Comparison of ENCODE assay signal across 36 cellular contexts in genomic region chr13:57601536-57601935, GRCh38. TPM values are rescaled to one million over a fixed set of nuclear protein-coding genes. Genes with fewer than 3 reads are reported as not detected.
"Had no signal": no experiment of that assay in that cellular context is flagged by ENCODE, and none has a peak within 500 bp of the region (broad histone marks: within the 10 kb centered on the region; RNA-seq: fewer than 3 reads in every experiment).

No MANE protein-coding gene starts in this region.

- H2AFZ ChIP-seq: PC-9 had no signal

- DNase-seq: activated CD4-positive, alpha-beta memory T cell treated with anti-CD3 and anti-CD28 coated beads, Interleukin-2, amount 10 ng/mL, durations not matched to agents 7 days and 5 days; activated CD4-positive, alpha-beta T cell treated with anti-CD3 and anti-CD28 coated beads for 1 hour; activated CD4-positive, alpha-beta T cell treated with anti-CD3 and anti-CD28 coated beads for 48 hours; activated CD4-positive, CD25-positive, alpha-beta regulatory T cell; activated CD8-positive, alpha-beta memory T cell treated with anti-CD3 and anti-CD28 coated beads for 24 hours; activated CD8-positive, alpha-beta memory T cell treated with anti-CD3 and anti-CD28 coated beads, Interleukin-2, amount 10 ng/mL, durations not matched to agents 7 days and 5 days; activated CD8-positive, alpha-beta memory T cell treated with anti-CD3 and anti-CD28 coated beads, Interleukin-2, amount 50 U/mL, for 48 hours; activated effector memory CD4-positive, alpha-beta T cell treated with Interleukin-2 at 50 U/mL for 16 hours; activated naive CD4-positive, alpha-beta T cell treated with anti-CD3 and anti-CD28 coated beads, Interleukin-2, amount 10 ng/mL, durations not matched to agents 7 days and 5 days; activated naive CD8-positive, alpha-beta T cell treated with anti-CD3 and anti-CD28 coated beads, Interleukin-2, amount 50 U/mL, for 24 hours; activated T-cell treated with anti-CD3 and anti-CD28 coated beads, Interleukin-2, amount 50 U/mL, for 48 hours; aorta; brain microvascular endothelial cell; central memory CD4-positive, alpha-beta T cell; Karpas-422; NCI-H1105; NCI-H1417 treated with DMSO at 0.1 percent for 48 hours; NCI-H187 treated with DMSO at 0.1 percent for 48 hours; NCI-H2081; NCI-H2171 treated with DMSO at 0.1 percent for 48 hours; NCI-H2227 treated with DMSO at 0.1 percent for 48 hours; NCI-H446 treated with DMSO at 0.1 percent for 48 hours; NCI-H524; NCI-H69; NK-92 treated with Interleukin-12 subunit alpha and Interleukin-12 subunit beta, amount 100 ng/mL, for 24 hours; PC-9; Right ventricle myocardium superior; SW 1271; T-helper 1 cell; T-helper 2 cell; T-helper 9 cell had no signal

- H3K36me3 ChIP-seq: brain microvascular endothelial cell had no signal

- H3K4me2 ChIP-seq: PC-9 had no signal

- H3K4me3 Mint-ChIP-seq: activated CD4-positive, alpha-beta memory T cell treated with anti-CD3 and anti-CD28 coated beads, Interleukin-2, amount 10 ng/mL, durations not matched to agents 7 days and 5 days; activated CD8-positive, alpha-beta memory T cell treated with anti-CD3 and anti-CD28 coated beads, Interleukin-2, amount 10 ng/mL, durations not matched to agents 7 days and 5 days; activated naive CD4-positive, alpha-beta T cell treated with anti-CD3 and anti-CD28 coated beads, Interleukin-2, amount 10 ng/mL, durations not matched to agents 7 days and 5 days; activated naive CD8-positive, alpha-beta T cell; activated naive CD8-positive, alpha-beta T cell treated with anti-CD3 and anti-CD28 coated beads, Interleukin-2, amount 50 U/mL, for 24 hours had no signal

- H3K27ac Mint-ChIP-seq: activated CD4-positive, alpha-beta memory T cell treated with anti-CD3 and anti-CD28 coated beads, Interleukin-2, amount 10 ng/mL, durations not matched to agents 7 days and 5 days; activated CD8-positive, alpha-beta memory T cell treated with anti-CD3 and anti-CD28 coated beads, Interleukin-2, amount 10 ng/mL, durations not matched to agents 7 days and 5 days; activated naive CD4-positive, alpha-beta T cell treated with anti-CD3 and anti-CD28 coated beads, Interleukin-2, amount 10 ng/mL, durations not matched to agents 7 days and 5 days; activated naive CD8-positive, alpha-beta T cell; activated naive CD8-positive, alpha-beta T cell treated with anti-CD3 and anti-CD28 coated beads, Interleukin-2, amount 50 U/mL, for 24 hours had no signal

- H3K36me3 Mint-ChIP-seq: activated CD8-positive, alpha-beta memory T cell treated with anti-CD3 and anti-CD28 coated beads, Interleukin-2, amount 10 ng/mL, durations not matched to agents 7 days and 5 days; activated naive CD4-positive, alpha-beta T cell treated with anti-CD3 and anti-CD28 coated beads, Interleukin-2, amount 10 ng/mL, durations not matched to agents 7 days and 5 days; activated naive CD8-positive, alpha-beta T cell had no signal

- H3K27me3 ChIP-seq: brain microvascular endothelial cell had no signal

- H3K4me1 Mint-ChIP-seq: activated CD4-positive, alpha-beta memory T cell treated with anti-CD3 and anti-CD28 coated beads, Interleukin-2, amount 10 ng/mL, durations not matched to agents 7 days and 5 days; activated CD8-positive, alpha-beta memory T cell treated with anti-CD3 and anti-CD28 coated beads, Interleukin-2, amount 10 ng/mL, durations not matched to agents 7 days and 5 days; activated naive CD4-positive, alpha-beta T cell treated with anti-CD3 and anti-CD28 coated beads, Interleukin-2, amount 10 ng/mL, durations not matched to agents 7 days and 5 days; activated naive CD8-positive, alpha-beta T cell treated with anti-CD3 and anti-CD28 coated beads, Interleukin-2, amount 50 U/mL, for 24 hours had no signal

- H3K27ac ChIP-seq: brain microvascular endothelial cell, PC-9, RWPE1, VCaP had no signal

- H3K27me3 Mint-ChIP-seq: activated CD4-positive, alpha-beta memory T cell treated with anti-CD3 and anti-CD28 coated beads, Interleukin-2, amount 10 ng/mL, durations not matched to agents 7 days and 5 days; activated CD8-positive, alpha-beta memory T cell treated with anti-CD3 and anti-CD28 coated beads, Interleukin-2, amount 10 ng/mL, durations not matched to agents 7 days and 5 days; activated naive CD4-positive, alpha-beta T cell treated with anti-CD3 and anti-CD28 coated beads, Interleukin-2, amount 10 ng/mL, durations not matched to agents 7 days and 5 days; activated naive CD8-positive, alpha-beta T cell; activated naive CD8-positive, alpha-beta T cell treated with anti-CD3 and anti-CD28 coated beads, Interleukin-2, amount 50 U/mL, for 24 hours had no signal

- H3K4me3 ChIP-seq: PC-9 had no signal

- ATAC-seq: activated CD8-positive, alpha-beta memory T cell treated with anti-CD3 and anti-CD28 coated beads, Interleukin-2, amount 10 ng/mL, durations not matched to agents 7 days and 5 days; activated naive CD8-positive, alpha-beta T cell treated with anti-CD3 and anti-CD28 coated beads, Interleukin-2, amount 50 U/mL, for 24 hours had no signal

- H3K9me3 Mint-ChIP-seq: activated CD4-positive, alpha-beta memory T cell treated with anti-CD3 and anti-CD28 coated beads, Interleukin-2, amount 10 ng/mL, durations not matched to agents 7 days and 5 days had no signal

RNA-seq across cellular contexts. Expression of gene PCDH17, which starts 30.0 kb away (rescaled TPM):
- total RNA-seq: activated CD4-positive, alpha-beta memory T cell treated with anti-CD3 and anti-CD28 coated beads, Interleukin-2, amount 10 ng/mL, durations not matched to agents 7 days and 5 days; activated CD8-positive, alpha-beta memory T cell treated with anti-CD3 and anti-CD28 coated beads, Interleukin-2, amount 10 ng/mL, durations not matched to agents 7 days and 5 days; MCF 10A; OCI-LY7; PC-9 had no signal
